ENCODE assay signal across 8 cellular contexts in the genomic region with DNA sequence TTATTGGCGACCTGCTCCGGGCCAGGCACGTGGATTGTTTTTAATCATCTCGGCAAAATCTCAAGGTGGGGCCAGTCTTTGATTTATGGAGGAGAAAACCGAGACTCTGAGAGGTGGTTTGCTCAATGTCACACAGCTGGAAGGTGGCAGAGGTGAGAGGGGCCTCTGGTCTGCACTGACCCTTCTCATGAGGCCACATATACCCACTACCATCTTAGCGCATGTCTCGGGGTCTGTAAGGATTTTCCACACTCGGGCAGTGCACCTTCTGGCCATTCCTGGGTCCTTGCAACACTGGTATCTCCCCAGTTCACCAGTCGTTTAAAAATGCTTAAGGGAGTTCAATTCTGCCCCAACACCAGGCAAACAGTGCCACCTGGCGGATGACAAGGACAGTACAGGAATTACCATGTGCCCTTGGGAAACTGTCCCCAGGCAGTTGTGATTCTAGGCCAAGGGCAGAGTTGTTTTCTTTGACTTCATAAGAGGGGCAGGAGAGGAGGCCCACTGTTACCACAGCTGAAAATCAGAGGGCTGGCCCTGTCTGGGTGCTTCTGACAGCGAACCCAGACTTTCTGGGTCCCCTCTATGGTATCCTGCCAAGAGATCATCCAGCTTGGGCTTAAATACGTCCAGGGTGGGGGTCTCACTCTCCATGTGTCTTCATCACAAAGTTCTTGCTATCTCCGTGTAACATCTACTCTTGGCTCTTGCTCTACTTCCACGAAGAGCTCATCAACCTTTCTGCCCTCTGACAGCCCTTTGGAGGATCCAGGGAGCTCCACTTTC. TPM values are rescaled to one million over a fixed set of nuclear protein-coding genes. Genes with fewer than 3 reads are reported as not detected.
DNase-seq lines count a peak whose midpoint lies in the region; ATAC-seq and TF ChIP-seq lines count a peak whose summit lies in the region.

No MANE protein-coding gene starts in this region.

- no peak overlapping the region for H3K27ac ChIP-seq in VCaP
- H3K27ac ChIP-seq in breast epithelium, result no peak overlapping the region

- no peak for TF ChIP-seq POLR2A in breast epithelium (IDR thresholded peaks at IDR 0.05)

- H3K27me3 ChIP-seq in breast epithelium, result no peaks in the 10 kb centered on the region

- TF ChIP-seq CTCF in VCaP (conservative IDR thresholded peaks at IDR 0.05), result peak; percentile 85
- TF ChIP-seq CTCF in breast epithelium (IDR thresholded peaks at IDR 0.05), result peak; percentile 92 to 97 (median 97)

- peaks cover 0 to 5% of the 10 kb centered on the region in 2 donors for H3K9me3 ChIP-seq in breast epithelium

- no peaks in the 10 kb centered on the region for H3K4me1 ChIP-seq in breast epithelium

- no peak for ATAC-seq in HG03469 (IDR thresholded peaks at IDR 0.05; ENCODE audit: unreplicated experiment)

- DNase-seq in A172 (ENCODE audit: low spot score) (peak; percentile 75), GM19240 (ENCODE audit: insufficient read length, low spot score) (peak; percentile 49), NCI-H2196 (lab: John Stamatoyannopoulos, UW; ENCODE audit: unreplicated experiment) (peak; percentile 56), breast epithelium (ENCODE audit: low spot score in 2 of 2) (peak; percentile 44 to 73), inferior parietal cortex (ENCODE audit: extremely low spot score) (peak; percentile 93)
- DNase-seq in stimulated activated CD4-positive, alpha-beta T cell treated with anti-CD3 and anti-CD28 coated beads, Interleukin-12 subunit alpha, Interleukin-12 subunit beta, amount 100 ng/mL, for 48 hours (ENCODE audit: low read depth in 2 of 3, low spot score in 1 of 3), result peak; percentile 63 to 84 (median 71)

- H3K36me3 ChIP-seq in breast epithelium, result no peaks in the 10 kb centered on the region

- no peak overlapping the region for H3K4me3 ChIP-seq in breast epithelium

- intact Hi-C loops in breast epithelium (cut with DNase I; ENCODE audit: low total_unique reads), result loop anchor here (5.0 to 10.0 kb wide), 2 partner anchors 147 to 290 kb away; partner anchors contain the start of gene RASD1

RNA-seq across cellular contexts. Expression of gene RAI1, which starts 39.4 kb away (rescaled TPM):
- 5.9 and 8.8 TPM in 2 replicates for total RNA-seq in A172 (2014; rRNA removed; shearing (Covaris generic))
- 10 to 100 TPM in 2 of 3 donors, 1 to 10 TPM in 1; 5.6 to 25.6 (median 20.6) TPM for total RNA-seq in breast epithelium

RNA-seq across cellular contexts. Expression of gene PEMT, which starts 50.3 kb away (rescaled TPM):
- 39.6 and 44.0 TPM in 2 replicates for total RNA-seq in A172 (2014; rRNA removed; shearing (Covaris generic))
- total RNA-seq in breast epithelium, result 100 to 1,000 TPM in 1 of 3 donors, 10 to 100 TPM in 2; 37.3 to 151 (median 52.4) TPM
